ENCODE assay signal across 8 cellular contexts in the genomic region with DNA sequence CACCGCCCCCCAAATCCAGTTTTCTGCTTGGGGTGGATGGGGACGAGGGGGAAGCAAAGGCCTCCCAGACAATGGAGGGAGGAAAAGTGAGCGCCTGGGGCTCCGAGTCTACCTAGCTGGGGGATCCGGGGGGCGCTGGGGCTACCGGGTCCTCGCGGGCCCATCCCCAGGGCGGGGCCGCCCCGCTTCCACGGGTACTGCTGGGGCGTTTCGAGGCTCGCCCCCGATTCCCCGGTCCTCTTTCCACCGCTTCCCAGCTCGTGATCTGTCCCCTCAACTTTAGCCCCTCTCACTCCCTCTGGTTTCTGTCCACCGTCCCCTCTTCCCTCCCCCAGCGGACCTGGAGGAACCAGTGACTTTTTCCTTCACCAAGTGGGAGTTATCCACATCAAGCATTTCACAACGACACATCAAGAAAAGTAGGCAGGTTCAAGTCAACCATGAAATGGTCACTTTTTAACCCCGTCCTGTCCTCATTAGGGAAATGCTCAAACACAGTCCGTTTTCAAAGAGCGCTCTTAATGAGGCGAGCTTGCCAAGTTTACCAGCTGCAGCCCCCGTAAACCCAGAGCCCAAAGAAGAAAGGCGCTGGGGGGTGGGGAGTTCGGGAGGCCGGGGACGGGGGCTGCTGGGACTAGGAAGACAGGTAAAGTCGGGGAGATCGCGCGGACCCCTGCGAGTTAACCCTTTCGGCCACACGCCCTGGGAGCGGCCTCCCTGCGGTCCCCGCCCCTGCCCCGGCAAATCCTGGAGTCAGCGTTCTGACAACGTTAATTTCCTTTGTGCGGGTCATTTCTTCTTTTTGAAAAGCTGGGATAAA. TPM values are rescaled to one million over a fixed set of nuclear protein-coding genes. Genes with fewer than 3 reads are reported as not detected.
DNase-seq lines count a peak whose midpoint lies in the region; ATAC-seq and TF ChIP-seq lines count a peak whose summit lies in the region.

No MANE protein-coding gene starts in this region.

- H3K27ac ChIP-seq in AG04450 (ENCODE audit: low read depth, low read length) (no peak overlapping the region), HEK293 (ENCODE audit: extremely low read depth, low read depth, low read length) (peak overlapping the region; percentile 100)

- H3K4me1 Mint-ChIP-seq in activated CD4-positive, alpha-beta memory T cell treated with anti-CD3 and anti-CD28 coated beads for 36 hours (ENCODE audit: low read depth): peaks cover 23% of the 10 kb centered on the region
- peaks cover 4% of the 10 kb centered on the region for H3K4me1 Mint-ChIP-seq in glutamatergic neuron (ENCODE audit: low read depth, unreplicated experiment)
- peaks cover 53% of the 10 kb centered on the region for H3K4me1 Mint-ChIP-seq in osteocyte (ENCODE audit: unreplicated experiment)

- H3K9me3 ChIP-seq in AG04450 (ENCODE audit: control insufficient read depth, insufficient read depth, low read length) (no peaks in the 10 kb centered on the region), HEK293 (ENCODE audit: control insufficient read depth, insufficient read depth, low read depth, low read length) (no peaks in the 10 kb centered on the region)

- intact Hi-C loops in activated CD4-positive, alpha-beta memory T cell treated with anti-CD3 and anti-CD28 coated beads for 36 hours (cut with micrococcal nuclease): loop anchor here (2.0 kb wide), 1 partner anchor 31 kb away; no protein-coding TSS in a partner anchor

- H3K27me3 ChIP-seq in AG04450 (ENCODE audit: control insufficient read depth, insufficient read depth, low read length): peaks cover 34% of the 10 kb centered on the region

- no peak for ATAC-seq in HG03025 (IDR thresholded peaks at IDR 0.05; ENCODE audit: low FRiP score, unreplicated experiment)

- DNase-seq in AG04450 (ENCODE audit: low read depth, low spot score) (no peak), glutamatergic neuron (peak; percentile 17), osteocyte (ENCODE audit: extremely low spot score, unreplicated experiment) (no peak), NOMO-1 (lab: John Stamatoyannopoulos, UW; ENCODE audit: unreplicated experiment in 2 of 2) (no peak)
- DNase-seq in activated CD4-positive, alpha-beta memory T cell treated with anti-CD3 and anti-CD28 coated beads for 36 hours: no peak
- DNase-seq in stimulated activated CD4-positive, alpha-beta T cell treated with anti-CD3 and anti-CD28 coated beads, Interleukin-12 subunit alpha, Interleukin-12 subunit beta, amount 100 ng/mL, for 4 hours: no peak

- CTCF ChIA-PET in AG04450 (lab: Charles Lee): interaction anchor here (0.6 kb wide), 1 partner anchor 29 kb away, joined by 7 read pairs; no protein-coding TSS in a partner anchor
- CTCF ChIA-PET in HEK293 (lab: Yijun Ruan, JAX): interaction anchor here (1.2 to 1.6 kb wide), 2 partner anchors 37 to 113 kb away, joined by 3 to 9 read pairs; no protein-coding TSS in a partner anchor
- CTCF ChIA-PET in activated CD4-positive, alpha-beta memory T cell treated with anti-CD3 and anti-CD28 coated beads for 36 hours (lab: Charles Lee): no interaction called here

- POLR2A ChIA-PET in AG04450 (lab: Yijun Ruan, JAX) (no interaction called here), HEK293 (lab: Yijun Ruan, JAX) (interaction anchor here (0.8 to 1.9 kb wide), 2 partner anchors 45 to 111 kb away, joined by 4 read pairs; no protein-coding TSS in a partner anchor)
- POLR2A ChIA-PET in activated CD4-positive, alpha-beta memory T cell treated with anti-CD3 and anti-CD28 coated beads for 36 hours (lab: Charles Lee): interaction anchor here (0.6 kb wide), 1 partner anchor 146 kb away, joined by 3 read pairs; no protein-coding TSS in a partner anchor

- peak overlapping the region; percentile 59 for H3K4me3 Mint-ChIP-seq in activated CD4-positive, alpha-beta memory T cell treated with anti-CD3 and anti-CD28 coated beads for 36 hours
- H3K4me3 Mint-ChIP-seq in glutamatergic neuron (ENCODE audit: unreplicated experiment) (peak overlapping the region; percentile 96), osteocyte (ENCODE audit: unreplicated experiment) (peak overlapping the region; percentile 89)

- H3K4me3 ChIP-seq in AG04450 (ENCODE audit: low read depth, low read length): peak overlapping the region; percentile 52
- peak overlapping the region; percentile 40 for H3K4me3 ChIP-seq in HEK293 (ENCODE audit: low read depth, low read length)

- H3K4me1 ChIP-seq in HEK293 (ENCODE audit: control insufficient read depth, insufficient read depth, low read length): peaks cover 29% of the 10 kb centered on the region

- H3K9me3 Mint-ChIP-seq in activated CD4-positive, alpha-beta memory T cell treated with anti-CD3 and anti-CD28 coated beads for 36 hours: no peaks in the 10 kb centered on the region
- H3K9me3 Mint-ChIP-seq in glutamatergic neuron (ENCODE audit: unreplicated experiment) (peaks cover 15% of the 10 kb centered on the region), osteocyte (ENCODE audit: unreplicated experiment) (no peaks in the 10 kb centered on the region)

- H3K36me3 Mint-ChIP-seq in activated CD4-positive, alpha-beta memory T cell treated with anti-CD3 and anti-CD28 coated beads for 36 hours: peaks cover 7% of the 10 kb centered on the region
- no peaks in the 10 kb centered on the region for H3K36me3 Mint-ChIP-seq in glutamatergic neuron (ENCODE audit: unreplicated experiment)
- no peaks in the 10 kb centered on the region for H3K36me3 Mint-ChIP-seq in osteocyte (ENCODE audit: unreplicated experiment)

- TF ChIP-seq CTCF in AG04450 (IDR thresholded peaks at IDR 0.05; ENCODE audit: low read depth, low read length): no peak
- no peak for TF ChIP-seq CTCF in HEK293 (tag by site-specific recombination; IDR thresholded peaks at IDR 0.05)
- TF ChIP-seq CTCF in glutamatergic neuron (IDR thresholded peaks at IDR 0.05; ENCODE audit: partially characterized antibody, unreplicated experiment): no peak
- no peak for TF ChIP-seq CTCF in osteocyte (IDR thresholded peaks at IDR 0.05)

- no peaks in the 10 kb centered on the region for H3K36me3 ChIP-seq in HEK293 (ENCODE audit: control insufficient read depth in 2 of 2, insufficient read depth in 1 of 2, low read length in 2 of 2)

- no peak overlapping the region for H3K27ac Mint-ChIP-seq in activated CD4-positive, alpha-beta memory T cell treated with anti-CD3 and anti-CD28 coated beads for 36 hours
- H3K27ac Mint-ChIP-seq in glutamatergic neuron (ENCODE audit: unreplicated experiment) (peak overlapping the region; percentile 23), osteocyte (ENCODE audit: unreplicated experiment) (peak overlapping the region; percentile 77)

- peaks cover 52% of the 10 kb centered on the region for H3K27me3 Mint-ChIP-seq in activated CD4-positive, alpha-beta memory T cell treated with anti-CD3 and anti-CD28 coated beads for 36 hours
- H3K27me3 Mint-ChIP-seq in glutamatergic neuron (ENCODE audit: unreplicated experiment): peaks cover 23% of the 10 kb centered on the region
- H3K27me3 Mint-ChIP-seq in osteocyte (ENCODE audit: unreplicated experiment): no peaks in the 10 kb centered on the region

TF ChIP-seq in HEK293, 187 proteins besides CTCF, POLR2A, EP300 and RAD21 (continues in another document):
- no peak for TF ChIP-seq KLF1 (tag by site-specific recombination; IDR thresholded peaks at IDR 0.05)
- TF ChIP-seq, protein P1, sequence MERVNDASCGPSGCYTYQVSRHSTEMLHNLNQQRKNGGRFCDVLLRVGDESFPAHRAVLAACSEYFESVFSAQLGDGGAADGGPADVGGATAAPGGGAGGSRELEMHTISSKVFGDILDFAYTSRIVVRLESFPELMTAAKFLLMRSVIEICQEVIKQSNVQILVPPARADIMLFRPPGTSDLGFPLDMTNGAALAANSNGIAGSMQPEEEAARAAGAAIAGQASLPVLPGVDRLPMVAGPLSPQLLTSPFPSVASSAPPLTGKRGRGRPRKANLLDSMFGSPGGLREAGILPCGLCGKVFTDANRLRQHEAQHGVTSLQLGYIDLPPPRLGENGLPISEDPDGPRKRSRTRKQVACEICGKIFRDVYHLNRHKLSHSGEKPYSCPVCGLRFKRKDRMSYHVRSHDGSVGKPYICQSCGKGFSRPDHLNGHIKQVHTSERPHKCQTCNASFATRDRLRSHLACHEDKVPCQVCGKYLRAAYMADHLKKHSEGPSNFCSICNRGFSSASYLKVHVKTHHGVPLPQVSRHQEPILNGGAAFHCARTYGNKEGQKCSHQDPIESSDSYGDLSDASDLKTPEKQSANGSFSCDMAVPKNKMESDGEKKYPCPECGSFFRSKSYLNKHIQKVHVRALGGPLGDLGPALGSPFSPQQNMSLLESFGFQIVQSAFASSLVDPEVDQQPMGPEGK (tag by site-specific recombination; IDR thresholded peaks at IDR 0.05): peak; percentile 68; the same call in 1 of the 2 replicates
- TF ChIP-seq GLI4 (tag by site-specific recombination; IDR thresholded peaks at IDR 0.05): no peak
- no peak for TF ChIP-seq ZNF660 (tag by site-specific recombination; IDR thresholded peaks at IDR 0.05)
- 0 out of 2 replicates have a peak, but pooled peaks have one; percentile 10 for TF ChIP-seq SP7 (tag by site-specific recombination; IDR thresholded peaks at IDR 0.05)
- TF ChIP-seq ZNF121 (tag by site-specific recombination; IDR thresholded peaks at IDR 0.05): no peak
- TF ChIP-seq HOXD13 (CRISPR knock-in tag; IDR thresholded peaks at IDR 0.05; ENCODE audit: borderline replicate concordance): no peak
- TF ChIP-seq ZNF768 (tag by site-specific recombination; IDR thresholded peaks at IDR 0.05): no peak
- TF ChIP-seq ZNF138 (tag by site-specific recombination; IDR thresholded peaks at IDR 0.05; ENCODE audit: borderline replicate concordance): no peak
- TF ChIP-seq ZNF248 (tag by site-specific recombination; IDR thresholded peaks at IDR 0.05): no peak
- no peak for TF ChIP-seq ELK4 (IDR thresholded peaks at IDR 0.05; ENCODE audit: borderline replicate concordance, low read depth, low read length)
- peak; percentile 86 for TF ChIP-seq ZNF335 (tag by site-specific recombination; conservative IDR thresholded peaks at IDR 0.05)
- TF ChIP-seq ZNF785 (tag by site-specific recombination; IDR thresholded peaks at IDR 0.05): no peak
- TF ChIP-seq ZNF350 (tag by site-specific recombination; IDR thresholded peaks at IDR 0.05): no peak

RNA-seq across cellular contexts. Expression of gene NFIB, which starts 2.0 kb away (rescaled TPM):
- polyA plus RNA-seq in AG04450 (2011; rRNA removed): 2.2 and 3.2 TPM in 2 replicates
- 6.2 and 8.5 TPM in 2 replicates for polyA minus RNA-seq in AG04450 (2011; rRNA and poly(A)+ RNA removed)
- not detected for total RNA-seq in activated CD4-positive, alpha-beta memory T cell treated with anti-CD3 and anti-CD28 coated beads for 36 hours
- total RNA-seq in glutamatergic neuron (ENCODE audit: unreplicated experiment) (1.5 TPM), osteocyte (36.1 and 39.9 TPM in 2 replicates)

Comparison
In these comparisons a context has a peak if more than half of its experiments do, and no peak if none do; other contexts are left out.
1. RNA of gene NFIB, which starts 2.0 kb away (total RNA-seq): 36.1 to 39.9 TPM in osteocyte; 1.5 TPM in glutamatergic neuron (single experiment) and not detected in activated CD4-positive, alpha-beta memory T cell treated with anti-CD3 and anti-CD28 coated beads for 36 hours; every median in the first group is over 10 times any median in the second.
2. Peak in every context shown above with its lines, with median percentiles within 50 percentile points of each other: H3K4me3 Mint-ChIP-seq.